ENCODE assay signal across 15 cellular contexts in genomic region chr2:96616535-96616934, GRCh38. TPM values are rescaled to one million over a fixed set of nuclear protein-coding genes. Genes with fewer than 3 reads are reported as not detected.
DNase-seq lines count a peak whose midpoint lies in the region; ATAC-seq and TF ChIP-seq lines count a peak whose summit lies in the region.
"Had no signal": no experiment of that assay in that cellular context is flagged by ENCODE, and none has a peak within 500 bp of the region (broad histone marks: within the 10 kb centered on the region; RNA-seq: fewer than 3 reads in every experiment).

No MANE protein-coding gene starts in this region.

- H3K27ac Mint-ChIP-seq in activated naive CD8-positive, alpha-beta T cell = peak overlapping the region; percentile 73
- H3K27ac Mint-ChIP-seq in activated naive CD8-positive, alpha-beta T cell treated with anti-CD3 and anti-CD28 coated beads for 36 hours = no peak overlapping the region
- peak overlapping the region; percentile 90 for H3K27ac Mint-ChIP-seq in activated T-helper 1 cell treated with anti-CD3 and anti-CD28 coated beads, Interleukin-12 subunit alpha, Interleukin-12 subunit beta, Interleukin-2, Interleukin-4 antibody, amounts not matched to agents 30 ng/mL and 10 ng/mL and 1 ng/mL, durations not matched to agents 14 hours and 24 hours and 36 hours

- H2BK12ac ChIP-seq in mesenchymal stem cell (ENCODE audit: low read length in 2 of 2) = no peak overlapping the region

- H3K27me3 ChIP-seq in mesenchymal stem cell (ENCODE audit: control insufficient read depth in 1 of 2, insufficient read depth in 1 of 2, low read length in 2 of 2) (no peaks in the 10 kb centered on the region), upper lobe of left lung (no peaks in the 10 kb centered on the region), BE2C (no peaks in the 10 kb centered on the region)
- H3K27me3 ChIP-seq: MG63 had no signal

- no peak overlapping the region for H3K18ac ChIP-seq in mesenchymal stem cell (ENCODE audit: low read depth in 1 of 2, low read length in 2 of 2)

- no peak overlapping the region for H3K4me3 Mint-ChIP-seq in activated naive CD8-positive, alpha-beta T cell
- H3K4me3 Mint-ChIP-seq in activated naive CD8-positive, alpha-beta T cell treated with anti-CD3 and anti-CD28 coated beads for 36 hours = no peak overlapping the region
- peak overlapping the region; percentile 6 for H3K4me3 Mint-ChIP-seq in activated T-helper 1 cell treated with anti-CD3 and anti-CD28 coated beads, Interleukin-12 subunit alpha, Interleukin-12 subunit beta, Interleukin-2, Interleukin-4 antibody, amounts not matched to agents 30 ng/mL and 10 ng/mL and 1 ng/mL, durations not matched to agents 14 hours and 24 hours and 36 hours

- TF ChIP-seq EP300 in upper lobe of left lung (IDR thresholded peaks at IDR 0.05) = no peak

- H3K79me1 ChIP-seq in mesenchymal stem cell (replicated peaks; ENCODE audit: low read length, poor library complexity, severe bottlenecking) = peaks cover 22% of the 10 kb centered on the region

- H3K36me3 ChIP-seq in mesenchymal stem cell (ENCODE audit: control insufficient read depth in 1 of 2, insufficient read depth in 2 of 2, low read depth in 1 of 2, low read length in 2 of 2) = peaks cover 32 to 42% of the 10 kb centered on the region in 2 experiments
- peaks cover 20 to 75% (median 48%) of the 10 kb centered on the region in 4 donors for H3K36me3 ChIP-seq in upper lobe of left lung
- H3K36me3 ChIP-seq in BE2C = no peaks in the 10 kb centered on the region; the same call in 1 of the 2 replicates

- no peak overlapping the region for H2BK15ac ChIP-seq in mesenchymal stem cell (ENCODE audit: low read depth, poor library complexity, severe bottlenecking)

- no peak overlapping the region for H3K4me2 ChIP-seq in mesenchymal stem cell (ENCODE audit: low read length, poor library complexity, severe bottlenecking)

- TF ChIP-seq CTCF in upper lobe of left lung (IDR thresholded peaks at IDR 0.05) (no peak), BE2C (IDR thresholded peaks at IDR 0.05; ENCODE audit: low read depth, low read length) (no peak)

- no peak for ATAC-seq in upper lobe of left lung (ENCODE audit: low FRiP score in 2 of 2)

- H3K9ac ChIP-seq in mesenchymal stem cell (ENCODE audit: low read length) = peak overlapping the region; percentile 88

- H3K9me3 Mint-ChIP-seq in activated naive CD8-positive, alpha-beta T cell (ENCODE audit: low read depth) = no peaks in the 10 kb centered on the region
- H3K9me3 Mint-ChIP-seq in activated naive CD8-positive, alpha-beta T cell treated with anti-CD3 and anti-CD28 coated beads for 36 hours = no peaks in the 10 kb centered on the region
- H3K9me3 Mint-ChIP-seq in activated T-helper 1 cell treated with anti-CD3 and anti-CD28 coated beads, Interleukin-12 subunit alpha, Interleukin-12 subunit beta, Interleukin-2, Interleukin-4 antibody, amounts not matched to agents 30 ng/mL and 10 ng/mL and 1 ng/mL, durations not matched to agents 14 hours and 24 hours and 36 hours = no peaks in the 10 kb centered on the region

- no peak overlapping the region for H3K23ac ChIP-seq in mesenchymal stem cell (ENCODE audit: low read length in 2 of 2)

- H2BK5ac ChIP-seq in mesenchymal stem cell (ENCODE audit: low read depth, low read length, poor library complexity, severe bottlenecking) = no peak overlapping the region

- DNase-seq in activated naive CD8-positive, alpha-beta T cell treated with anti-CD3 and anti-CD28 coated beads for 36 hours = no peak
- DNase-seq in activated T-helper 1 cell treated with anti-CD3 and anti-CD28 coated beads, Interleukin-12 subunit alpha, Interleukin-12 subunit beta, Interleukin-2, Interleukin-4 antibody, amounts not matched to agents 30 ng/mL and 10 ng/mL and 1 ng/mL, durations not matched to agents 14 hours and 24 hours and 36 hours (ENCODE audit: low spot score) = no peak
- no peak for DNase-seq in mesenchymal stem cell
- no peak for DNase-seq in upper lobe of left lung
- no peak for DNase-seq in NCI-H510A (lab: John Stamatoyannopoulos, UW)
- no peak for DNase-seq in BE2C
- DNase-seq in NAMALWA (ENCODE audit: low spot score) = no peak
- DNase-seq: cerebellar nuclear complex; mesendoderm; NCI-H2029 treated with DMSO at 0.1 percent for 48 hours; NCI-H526 treated with DMSO at 0.1 percent for 48 hours; stimulated activated CD4-positive, alpha-beta T cell treated with anti-CD3 and anti-CD28 coated beads, Interleukin-4, amount 100 ng/mL, for 4 hours had no signal

- peaks cover 12% of the 10 kb centered on the region for H3K36me3 Mint-ChIP-seq in activated naive CD8-positive, alpha-beta T cell
- peaks cover 11% of the 10 kb centered on the region for H3K36me3 Mint-ChIP-seq in activated naive CD8-positive, alpha-beta T cell treated with anti-CD3 and anti-CD28 coated beads for 36 hours
- peaks cover 51% of the 10 kb centered on the region for H3K36me3 Mint-ChIP-seq in activated T-helper 1 cell treated with anti-CD3 and anti-CD28 coated beads, Interleukin-12 subunit alpha, Interleukin-12 subunit beta, Interleukin-2, Interleukin-4 antibody, amounts not matched to agents 30 ng/mL and 10 ng/mL and 1 ng/mL, durations not matched to agents 14 hours and 24 hours and 36 hours (ENCODE audit: low read depth)

- H2BK120ac ChIP-seq in mesenchymal stem cell (ENCODE audit: low read depth, low read length) = no peak overlapping the region

- intact Hi-C loops in activated T-helper 1 cell treated with anti-CD3 and anti-CD28 coated beads, Interleukin-12 subunit alpha, Interleukin-12 subunit beta, Interleukin-2, Interleukin-4 antibody, amounts not matched to agents 30 ng/mL and 10 ng/mL and 1 ng/mL, durations not matched to agents 14 hours and 24 hours and 36 hours (cut with micrococcal nuclease) = loop anchor here (2.0 to 5.0 kb wide), 3 partner anchors 20 to 146 kb away; partner anchors contain the start of genes ARID5A and CNNM4

- no peaks in the 10 kb centered on the region for H3K27me3 Mint-ChIP-seq in activated naive CD8-positive, alpha-beta T cell
- no peaks in the 10 kb centered on the region for H3K27me3 Mint-ChIP-seq in activated naive CD8-positive, alpha-beta T cell treated with anti-CD3 and anti-CD28 coated beads for 36 hours
- no peaks in the 10 kb centered on the region for H3K27me3 Mint-ChIP-seq in activated T-helper 1 cell treated with anti-CD3 and anti-CD28 coated beads, Interleukin-12 subunit alpha, Interleukin-12 subunit beta, Interleukin-2, Interleukin-4 antibody, amounts not matched to agents 30 ng/mL and 10 ng/mL and 1 ng/mL, durations not matched to agents 14 hours and 24 hours and 36 hours (ENCODE audit: insufficient read depth)

- TF ChIP-seq POLR2A in upper lobe of left lung (IDR thresholded peaks at IDR 0.05) = no peak

- 99% methylated on average over 5 of the region's 6 CpGs for WGBS in mesenchymal stem cell
- WGBS in upper lobe of left lung, 2 donors = 83 to 92% methylated on average over 5 to 6 of the region's 6 CpGs

- H3K4me1 Mint-ChIP-seq in activated naive CD8-positive, alpha-beta T cell (ENCODE audit: low read depth) = peaks cover 20% of the 10 kb centered on the region
- peaks cover 15% of the 10 kb centered on the region for H3K4me1 Mint-ChIP-seq in activated naive CD8-positive, alpha-beta T cell treated with anti-CD3 and anti-CD28 coated beads for 36 hours
- peaks cover 34% of the 10 kb centered on the region for H3K4me1 Mint-ChIP-seq in activated T-helper 1 cell treated with anti-CD3 and anti-CD28 coated beads, Interleukin-12 subunit alpha, Interleukin-12 subunit beta, Interleukin-2, Interleukin-4 antibody, amounts not matched to agents 30 ng/mL and 10 ng/mL and 1 ng/mL, durations not matched to agents 14 hours and 24 hours and 36 hours (ENCODE audit: low read depth)

- H2AK5ac ChIP-seq in mesenchymal stem cell (ENCODE audit: low read length, severe bottlenecking) = peak overlapping the region; percentile 96

- no peaks in the 10 kb centered on the region for H3K9me3 ChIP-seq in mesenchymal stem cell (ENCODE audit: control insufficient read depth, low read length)
- H3K9me3 ChIP-seq in upper lobe of left lung = no peaks in the 10 kb centered on the region
- no peaks in the 10 kb centered on the region for H3K9me3 ChIP-seq in BE2C
- H3K9me3 ChIP-seq: HAP-1, MG63 had no signal

- H3K4me3 ChIP-seq in mesenchymal stem cell (ENCODE audit: insufficient read depth in 1 of 2, low read depth in 1 of 2, low read length in 2 of 2) (no peak overlapping the region), upper lobe of left lung (no peak overlapping the region), BE2C (ENCODE audit: low read depth, low read length) (no peak overlapping the region)
- H3K4me3 ChIP-seq: HAP-1, MG63 had no signal

- H3K27ac ChIP-seq in mesenchymal stem cell (ENCODE audit: low read length, poor library complexity, severe bottlenecking) = no peak overlapping the region
- peak overlapping the region; percentile 11 to 71 (median 40) for H3K27ac ChIP-seq in upper lobe of left lung

- no peak overlapping the region for H4K8ac ChIP-seq in mesenchymal stem cell (ENCODE audit: low read length)

- H3K4me1 ChIP-seq in mesenchymal stem cell (ENCODE audit: control insufficient read depth, insufficient read depth, low read depth, low read length) = peaks cover 14% of the 10 kb centered on the region
- H3K4me1 ChIP-seq in upper lobe of left lung = peaks cover 5 to 26% (median 18%) of the 10 kb centered on the region in 4 donors
- no peaks in the 10 kb centered on the region for H3K4me1 ChIP-seq in BE2C
- H3K4me1 ChIP-seq: HAP-1 had no signal

- no peak overlapping the region for H2AFZ ChIP-seq in mesenchymal stem cell (ENCODE audit: low read depth, low read length)

- H4K91ac ChIP-seq in mesenchymal stem cell (ENCODE audit: low read length) = peak overlapping the region; percentile 48

- no peak overlapping the region for H3K4ac ChIP-seq in mesenchymal stem cell (ENCODE audit: low read depth in 1 of 2, low read length in 2 of 2)

- no peak overlapping the region for H3K14ac ChIP-seq in mesenchymal stem cell (ENCODE audit: low read length in 2 of 2)

RNA-seq across cellular contexts. Expression of gene KANSL3, which starts 21.6 kb away (rescaled TPM):
- total RNA-seq in activated naive CD8-positive, alpha-beta T cell treated with anti-CD3 and anti-CD28 coated beads for 36 hours = 10 to 100 TPM; 30.3 to 32.2 TPM
- 51.8 and 55.0 TPM in 2 replicates for total RNA-seq in activated T-helper 1 cell treated with anti-CD3 and anti-CD28 coated beads, Interleukin-12 subunit alpha, Interleukin-12 subunit beta, Interleukin-2, Interleukin-4 antibody, amounts not matched to agents 30 ng/mL and 10 ng/mL and 1 ng/mL, durations not matched to agents 14 hours and 24 hours and 36 hours
- 10.5 TPM for polyA plus RNA-seq in mesenchymal stem cell (2013, experiment 1 of 2)
- polyA plus RNA-seq in mesenchymal stem cell (2013, experiment 2 of 2) = 10.7 TPM
- total RNA-seq in upper lobe of left lung = 100 to 1,000 TPM in 1 of 6 donors, 10 to 100 TPM in 5; 41.3 to 133 (median 53.0) TPM
- polyA plus RNA-seq in BE2C (2012; ENCODE audit: insufficient read depth, insufficient read length, low read depth) = 17.8 TPM

RNA-seq across cellular contexts. Expression of gene FER1L5, which starts 26.0 kb away (rescaled TPM):
- total RNA-seq in activated naive CD8-positive, alpha-beta T cell treated with anti-CD3 and anti-CD28 coated beads for 36 hours = not detected
- not detected in 2 replicates for total RNA-seq in activated T-helper 1 cell treated with anti-CD3 and anti-CD28 coated beads, Interleukin-12 subunit alpha, Interleukin-12 subunit beta, Interleukin-2, Interleukin-4 antibody, amounts not matched to agents 30 ng/mL and 10 ng/mL and 1 ng/mL, durations not matched to agents 14 hours and 24 hours and 36 hours
- polyA plus RNA-seq in mesenchymal stem cell (2013, experiment 1 of 2) = 0.01 TPM
- not detected for polyA plus RNA-seq in mesenchymal stem cell (2013, experiment 2 of 2)
- total RNA-seq in upper lobe of left lung = 1 to 10 TPM in 1 of 6 donors, under 1 TPM in 5; 0.15 to 5.2 (median 0.43) TPM
- polyA plus RNA-seq in BE2C (2012; ENCODE audit: insufficient read depth, insufficient read length, low read depth) = not detected
